ENCODE assay signal across 31 cellular contexts in the genomic region with DNA sequence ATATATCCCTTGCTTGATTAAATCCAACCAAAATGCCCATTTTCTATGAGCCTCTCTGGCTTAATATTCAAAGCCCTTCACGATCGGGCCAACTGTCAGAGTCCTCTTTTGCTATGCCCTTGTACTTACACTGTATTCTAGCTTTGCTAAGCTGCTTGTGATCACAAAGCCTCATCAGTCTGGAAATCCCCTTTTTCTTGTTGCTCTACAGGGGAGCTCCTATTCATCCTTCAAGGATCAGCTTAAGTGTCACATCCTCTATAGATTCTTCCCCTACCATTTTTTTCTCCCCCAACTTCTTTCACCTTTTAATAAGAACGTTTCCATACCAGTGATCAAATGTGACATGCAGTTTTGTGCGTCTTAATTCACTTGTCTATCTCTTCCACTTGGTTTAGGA.
DNase-seq lines count a peak whose midpoint lies in the region; ATAC-seq and TF ChIP-seq lines count a peak whose summit lies in the region.
"Had no signal": no experiment of that assay in that cellular context is flagged by ENCODE, and none has a peak within 500 bp of the region (broad histone marks: within the 10 kb centered on the region; RNA-seq: fewer than 3 reads in every experiment).

No MANE protein-coding gene starts in this region.

- no peak overlapping the region for H2AFZ ChIP-seq in MM.1S (ENCODE audit: low read length)

- no peaks in the 10 kb centered on the region for H4K20me1 ChIP-seq in MM.1S (ENCODE audit: insufficient read depth, low read length)

- no peaks in the 10 kb centered on the region for H3F3A ChIP-seq in MM.1S (ENCODE audit: insufficient read depth, low read length)

- H3K9ac ChIP-seq in MM.1S (ENCODE audit: low read length) (no peak overlapping the region), endodermal cell (ENCODE audit: extremely low read depth, low read length, poor library complexity, severe bottlenecking) (no peak overlapping the region)

- no peaks in the 10 kb centered on the region for H3K4me1 Mint-ChIP-seq in endodermal cell
- H3K4me1 Mint-ChIP-seq in natural killer cell treated with Interleukin-12 subunit alpha and Interleukin-12 subunit beta and Interleukin-15 and Interleukin-18, amount 100 ng/mL, for 72 hours (ENCODE audit: low read depth in 2 of 2), result no peaks in the 10 kb centered on the region
- H3K4me1 Mint-ChIP-seq: immature natural killer cell; memory B cell; stimulated activated naive CD8-positive, alpha-beta T cell treated with anti-CD3 and anti-CD28 coated beads, Interleukin-15, amount 100 ng/mL, for 72 hours had no signal

- ATAC-seq in natural killer cell treated with Interleukin-12 subunit alpha and Interleukin-12 subunit beta and Interleukin-15 and Interleukin-18, amount 100 ng/mL, for 72 hours, result no peak
- ATAC-seq in HG03460 (IDR thresholded peaks at IDR 0.05; ENCODE audit: unreplicated experiment), result no peak
- ATAC-seq: activated CD8-positive, alpha-beta T cell treated with anti-CD3 and anti-CD28 coated beads, Interleukin-2, amount 10 ng/mL, durations not matched to agents 7 days and 5 days; activated naive CD4-positive, alpha-beta T cell treated with anti-CD3 and anti-CD28 coated beads, Interleukin-2, amount 50 U/mL, for 72 hours; effector memory CD8-positive, alpha-beta T cell; heart right ventricle; left lobe of liver; stimulated activated naive CD8-positive, alpha-beta T cell treated with anti-CD3 and anti-CD28 coated beads, Interleukin-15, amount 100 ng/mL, for 72 hours had no signal

- H3K4me3 Mint-ChIP-seq in endodermal cell, result no peak overlapping the region
- H3K4me3 Mint-ChIP-seq in natural killer cell treated with Interleukin-12 subunit alpha and Interleukin-12 subunit beta and Interleukin-15 and Interleukin-18, amount 100 ng/mL, for 72 hours, result no peak overlapping the region
- H3K4me3 Mint-ChIP-seq: activated CD8-positive, alpha-beta T cell treated with anti-CD3 and anti-CD28 coated beads, Interleukin-2, amount 10 ng/mL, durations not matched to agents 7 days and 5 days; CD4-positive, alpha-beta T cell; effector memory CD8-positive, alpha-beta T cell; immature natural killer cell; memory B cell; stimulated activated naive CD8-positive, alpha-beta T cell treated with anti-CD3 and anti-CD28 coated beads, Interleukin-15, amount 100 ng/mL, for 72 hours had no signal

- no peaks in the 10 kb centered on the region for H3K9me2 ChIP-seq in MM.1S (replicated peaks; ENCODE audit: insufficient read depth, low read length)

- H3K79me2 ChIP-seq in MM.1S (ENCODE audit: low read length), result no peaks in the 10 kb centered on the region

- H3K9me3 Mint-ChIP-seq in endodermal cell, result peaks cover 24% of the 10 kb centered on the region
- H3K9me3 Mint-ChIP-seq in natural killer cell treated with Interleukin-12 subunit alpha and Interleukin-12 subunit beta and Interleukin-15 and Interleukin-18, amount 100 ng/mL, for 72 hours, result peaks cover 16% of the 10 kb centered on the region

- 23 to 29% methylated on average over 3 to 4 of the region's 4 CpGs for WGBS in endodermal cell (ENCODE audit: insufficient coverage in 1 of 2, insufficient read length in 1 of 2), 2 experiments

- no peak overlapping the region for H3K27ac ChIP-seq in MM.1S (ENCODE audit: low read length)
- peak overlapping the region; percentile 36 for H3K27ac ChIP-seq in endodermal cell (ENCODE audit: low read depth, low read length)
- H3K27ac ChIP-seq: 22Rv1, colonic mucosa, heart right ventricle, right atrium auricular region, vagina had no signal

- H3K36me3 ChIP-seq in MM.1S (replicated peaks; ENCODE audit: insufficient read depth, low read length) (no peaks in the 10 kb centered on the region), endodermal cell (ENCODE audit: control insufficient read depth, insufficient read depth, low read length) (no peaks in the 10 kb centered on the region), MG63 (no peaks in the 10 kb centered on the region)
- H3K36me3 ChIP-seq: colonic mucosa, heart right ventricle, right atrium auricular region, vagina had no signal

- H3K4me3 ChIP-seq in MM.1S (ENCODE audit: low read length), result no peak overlapping the region
- peak overlapping the region; percentile 35 for H3K4me3 ChIP-seq in endodermal cell (ENCODE audit: low read length)
- no peak overlapping the region for H3K4me3 ChIP-seq in MG63
- H3K4me3 ChIP-seq: colonic mucosa, heart right ventricle, right atrium auricular region, smooth muscle cell, vagina had no signal

- no peak for TF ChIP-seq CTCF in MM.1S (IDR thresholded peaks at IDR 0.05; ENCODE audit: low read length)
- no peak for TF ChIP-seq CTCF in endodermal cell (conservative IDR thresholded peaks at IDR 0.05)

- H3K4me1 ChIP-seq in MM.1S (ENCODE audit: low read length) (no peaks in the 10 kb centered on the region), endodermal cell (ENCODE audit: control insufficient read depth, insufficient read depth, low read length) (peaks cover 11% of the 10 kb centered on the region)
- H3K4me1 ChIP-seq: colonic mucosa, heart right ventricle, right atrium auricular region, vagina had no signal

- H3K4me2 ChIP-seq in MM.1S (ENCODE audit: low read depth, low read length), result no peak overlapping the region
- H3K4me2 ChIP-seq: smooth muscle cell had no signal

- H3K27ac Mint-ChIP-seq in endodermal cell, result no peak overlapping the region
- H3K27ac Mint-ChIP-seq in natural killer cell treated with Interleukin-12 subunit alpha and Interleukin-12 subunit beta and Interleukin-15 and Interleukin-18, amount 100 ng/mL, for 72 hours, result no peak overlapping the region
- H3K27ac Mint-ChIP-seq: activated CD8-positive, alpha-beta T cell treated with anti-CD3 and anti-CD28 coated beads, Interleukin-2, amount 10 ng/mL, durations not matched to agents 7 days and 5 days; activated naive CD4-positive, alpha-beta T cell treated with anti-CD3 and anti-CD28 coated beads, Interleukin-2, amount 50 U/mL, for 72 hours; CD4-positive, alpha-beta T cell; effector memory CD8-positive, alpha-beta T cell; immature natural killer cell; memory B cell; stimulated activated naive CD8-positive, alpha-beta T cell treated with anti-CD3 and anti-CD28 coated beads, Interleukin-15, amount 100 ng/mL, for 72 hours had no signal

- peak; percentile 30 for DNase-seq in DMS53 (lab: John Stamatoyannopoulos, UW)
- DNase-seq in DMS53 treated with DMSO at 0.1 percent for 48 hours (lab: John Stamatoyannopoulos, UW; ENCODE audit: unreplicated experiment), result no peak
- DNase-seq in MM.1S, result peak; percentile 31
- no peak for DNase-seq in endodermal cell
- peak; percentile 2 for DNase-seq in renal cortical epithelial cell (ENCODE audit: low read depth)
- DNase-seq in natural killer cell treated with Interleukin-12 subunit alpha and Interleukin-12 subunit beta and Interleukin-15 and Interleukin-18, amount 100 ng/mL, for 72 hours (ENCODE audit: low spot score), result no peak
- DNase-seq in MG63, result no peak
- DNase-seq: activated CD4-positive, alpha-beta T cell treated with anti-CD3 and anti-CD28 coated beads for 1 hour; activated CD8-positive, alpha-beta T cell treated with anti-CD3 and anti-CD28 coated beads, Interleukin-2, amount 10 ng/mL, durations not matched to agents 7 days and 5 days; AML-193; aorta; CD4-positive, alpha-beta T cell; colonic mucosa; effector memory CD8-positive, alpha-beta T cell; EL; heart right ventricle; immature natural killer cell; NCI-H2171; NCI-H526; stimulated activated CD4-positive, alpha-beta T cell treated with anti-CD3 and anti-CD28 coated beads, Interleukin-1b, Interleukin-23, amount 100 ng/mL, for 48 hours; stimulated activated CD8-positive, alpha-beta memory T cell treated with anti-CD3 and anti-CD28 coated beads, Interleukin-4, amount 100 ng/mL, for 48 hours; stimulated activated naive CD8-positive, alpha-beta T cell treated with anti-CD3 and anti-CD28 coated beads, Interleukin-15, amount 100 ng/mL, for 72 hours; T-helper 1 cell had no signal

- H3K9me3 ChIP-seq in MM.1S (replicated peaks; ENCODE audit: insufficient read depth, low read length) (no peaks in the 10 kb centered on the region), endodermal cell (ENCODE audit: control insufficient read depth, low read length) (peaks cover 21% of the 10 kb centered on the region), MG63 (no peaks in the 10 kb centered on the region; the same call in 1 of the 2 replicates)
- H3K9me3 ChIP-seq: colonic mucosa, vagina had no signal

- H3K36me3 Mint-ChIP-seq in endodermal cell (ENCODE audit: low read depth), result peaks cover 3% of the 10 kb centered on the region
- peaks cover 11% of the 10 kb centered on the region for H3K36me3 Mint-ChIP-seq in natural killer cell treated with Interleukin-12 subunit alpha and Interleukin-12 subunit beta and Interleukin-15 and Interleukin-18, amount 100 ng/mL, for 72 hours
- H3K36me3 Mint-ChIP-seq: activated naive CD4-positive, alpha-beta T cell treated with anti-CD3 and anti-CD28 coated beads, Interleukin-2, amount 50 U/mL, for 72 hours; immature natural killer cell; memory B cell had no signal

- H3K27me3 ChIP-seq in MM.1S (replicated peaks; ENCODE audit: insufficient read depth, low read length) (no peaks in the 10 kb centered on the region), endodermal cell (ENCODE audit: control insufficient read depth, insufficient read depth, low read length, poor library complexity, severe bottlenecking) (no peaks in the 10 kb centered on the region), MG63 (no peaks in the 10 kb centered on the region)
- H3K27me3 ChIP-seq: colonic mucosa, heart right ventricle, right atrium auricular region, vagina had no signal

- peaks cover 2% of the 10 kb centered on the region for H3K27me3 Mint-ChIP-seq in endodermal cell (ENCODE audit: insufficient read depth)
- no peaks in the 10 kb centered on the region for H3K27me3 Mint-ChIP-seq in natural killer cell treated with Interleukin-12 subunit alpha and Interleukin-12 subunit beta and Interleukin-15 and Interleukin-18, amount 100 ng/mL, for 72 hours
- H3K27me3 Mint-ChIP-seq: CD4-positive, alpha-beta T cell; effector memory CD8-positive, alpha-beta T cell; memory B cell; stimulated activated naive CD8-positive, alpha-beta T cell treated with anti-CD3 and anti-CD28 coated beads, Interleukin-15, amount 100 ng/mL, for 72 hours had no signal

Comparison
In these comparisons a context has a peak if more than half of its experiments do, and no peak if none do; other contexts are left out.
1. DNase-seq: peak in DMS53 (single experiment), MM.1S (single experiment) and renal cortical epithelial cell (single experiment); none in DMS53 treated with DMSO at 0.1 percent for 48 hours (single experiment), endodermal cell (single experiment), natural killer cell treated with Interleukin-12 subunit alpha and Interleukin-12 subunit beta and Interleukin-15 and Interleukin-18, amount 100 ng/mL, for 72 hours (single experiment) and MG63 (single experiment).